ENCODE assay signal across 15 cellular contexts in genomic region chr11:108965602-108966001, GRCh38.
DNase-seq lines count a peak whose midpoint lies in the region; ATAC-seq and TF ChIP-seq lines count a peak whose summit lies in the region.
"Had no signal": no experiment of that assay in that cellular context is flagged by ENCODE, and none has a peak within 500 bp of the region (broad histone marks: within the 10 kb centered on the region; RNA-seq: fewer than 3 reads in every experiment).

No MANE protein-coding gene starts in this region.

- no peak overlapping the region for H3K4me3 ChIP-seq in adipocyte (ENCODE audit: low read length)
- H3K4me3 ChIP-seq: BLaER1, SJSA1, vagina had no signal

- TF ChIP-seq CTCF in AG09319 (IDR thresholded peaks at IDR 0.05; ENCODE audit: low read depth, low read length): no peak

- peaks cover 18% of the 10 kb centered on the region for H3K9me3 ChIP-seq in adipocyte (ENCODE audit: control insufficient read depth, low read length)
- H3K9me3 ChIP-seq: BLaER1, SJSA1, vagina had no signal

- H3K9ac ChIP-seq in adipocyte (ENCODE audit: low read length): no peak overlapping the region
- H3K9ac ChIP-seq: BLaER1 had no signal

- DNase-seq in AG09319 (ENCODE audit: extremely low read depth, low read depth) (peak; percentile 60), HT1080 (ENCODE audit: low read depth) (peak; percentile 82), adipocyte (ENCODE audit: low read depth) (peak; percentile 38), iris pigment epithelial cell (ENCODE audit: low read depth) (peak; percentile 87), NCI-H2081 treated with DMSO at 0.1 percent for 48 hours (lab: John Stamatoyannopoulos, UW) (no peak)
- no peak for DNase-seq in stimulated activated naive CD8-positive, alpha-beta T cell treated with anti-CD3 and anti-CD28 coated beads, Interleukin-15, Interleukin-2, amounts not matched to agents 100 U/mL and 50 U/mL, for 24 hours
- DNase-seq: amniotic stem cell, NCI-H1048, NCI-H526, occipital lobe had no signal

- no peaks in the 10 kb centered on the region for H3K27me3 ChIP-seq in adipocyte (replicated peaks; ENCODE audit: control insufficient read depth, insufficient read depth, low read length)
- H3K27me3 ChIP-seq: BLaER1, SJSA1, vagina had no signal

- no peaks in the 10 kb centered on the region for H3K36me3 ChIP-seq in adipocyte (ENCODE audit: control insufficient read depth, insufficient read depth, low read length, severe bottlenecking)
- H3K36me3 ChIP-seq: BLaER1, SJSA1, vagina had no signal

- no peak for ATAC-seq in HG02973 (IDR thresholded peaks at IDR 0.05; ENCODE audit: unreplicated experiment)
- no peak for ATAC-seq in GM18873 (IDR thresholded peaks at IDR 0.05; ENCODE audit: low FRiP score, unreplicated experiment)
- no peak for ATAC-seq in stimulated activated naive CD8-positive, alpha-beta T cell treated with anti-CD3 and anti-CD28 coated beads, Interleukin-15, Interleukin-2, amounts not matched to agents 100 U/mL and 50 U/mL, for 24 hours

- peaks cover 3% of the 10 kb centered on the region for H3K4me1 ChIP-seq in adipocyte (ENCODE audit: control insufficient read depth, insufficient read depth, low read length)
- H3K4me1 ChIP-seq: vagina had no signal

Comparison
In these comparisons a context has a peak if more than half of its experiments do, and no peak if none do; other contexts are left out.
1. DNase-seq: peak in AG09319 (single experiment), HT1080 (single experiment), adipocyte (single experiment) and iris pigment epithelial cell (single experiment); none in stimulated activated naive CD8-positive, alpha-beta T cell treated with anti-CD3 and anti-CD28 coated beads, Interleukin-15, Interleukin-2, amounts not matched to agents 100 U/mL and 50 U/mL, for 24 hours (single experiment) and NCI-H2081 treated with DMSO at 0.1 percent for 48 hours (single experiment).